In the genomic region with DNA sequence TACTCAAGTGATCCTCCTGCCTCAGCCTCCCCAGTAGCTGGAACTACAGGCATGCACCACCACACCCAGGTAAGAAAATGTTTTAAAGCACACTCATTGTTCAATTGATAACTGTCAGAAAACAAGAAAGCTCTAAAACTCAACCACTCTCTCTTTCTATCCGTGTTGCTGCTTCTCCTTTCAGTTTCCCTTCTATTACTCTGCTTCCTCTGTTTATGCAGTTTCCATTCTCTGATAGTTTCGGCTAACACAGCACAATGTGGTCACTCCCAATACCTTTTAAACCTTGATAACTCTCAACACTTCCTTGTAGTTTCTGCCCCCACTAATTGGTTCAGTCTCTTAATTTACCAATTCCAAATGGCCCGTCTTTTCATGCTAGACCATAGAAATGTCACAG, we compare ENCODE assay signal across 12 cellular contexts. TPM values are rescaled to one million over a fixed set of nuclear protein-coding genes. Genes with fewer than 3 reads are reported as not detected.
DNase-seq lines count a peak whose midpoint lies in the region; ATAC-seq and TF ChIP-seq lines count a peak whose summit lies in the region.
"Had no signal": no experiment of that assay in that cellular context is flagged by ENCODE, and none has a peak within 500 bp of the region (broad histone marks: within the 10 kb centered on the region; RNA-seq: fewer than 3 reads in every experiment).

No MANE protein-coding gene starts in this region.

- H3K27ac Mint-ChIP-seq in activated naive CD4-positive, alpha-beta T cell treated with anti-CD3 and anti-CD28 coated beads, Interleukin-2, amount 50 U/mL, for 72 hours: no peak overlapping the region
- H3K27ac Mint-ChIP-seq: H9; T-helper 1 cell treated with Interleukin-12 subunit alpha and Interleukin-12 subunit beta and Interleukin-4 antibody, amounts not matched to agents 30 μg/mL and 1 μg/mL, for 36 hours had no signal

- H3K27ac ChIP-seq in upper lobe of right lung: no peak overlapping the region

- intact Hi-C loops in upper lobe of right lung (cut with DNase I): no loop called here

- peak; percentile 49 to 75 for ATAC-seq in activated naive CD4-positive, alpha-beta T cell treated with anti-CD3 and anti-CD28 coated beads, Interleukin-2, amount 50 U/mL, for 72 hours
- ATAC-seq in HG02642 (IDR thresholded peaks at IDR 0.05; ENCODE audit: poor library complexity, unreplicated experiment): peak; percentile 98
- peak; percentile 96 for ATAC-seq in HG03575 (IDR thresholded peaks at IDR 0.05; ENCODE audit: extremely low read depth, insufficient number of reproducible peaks, low FRiP score, unreplicated experiment)
- ATAC-seq in upper lobe of right lung: peak; percentile 66

- H3K4me3 ChIP-seq in upper lobe of right lung: no peak overlapping the region
- no peak overlapping the region for H3K4me3 ChIP-seq in HAP-1

- no peak for DNase-seq in activated naive CD4-positive, alpha-beta T cell treated with anti-CD3 and anti-CD28 coated beads, Interleukin-2, amount 50 U/mL, for 72 hours (ENCODE audit: low spot score in 2 of 2)
- no peak for DNase-seq in activated naive CD4-positive, alpha-beta T cell (lab: John Stamatoyannopoulos, UW)
- DNase-seq in upper lobe of right lung (no peak), GDM1 (lab: John Stamatoyannopoulos, UW) (no peak), HAP-1 (ENCODE audit: low spot score in 2 of 2) (no peak)
- DNase-seq in stimulated activated CD4-positive, alpha-beta T cell treated with anti-CD3 and anti-CD28 coated beads, Interleukin-1b, Interleukin-23, amount 100 ng/mL, for 48 hours: no peak
- DNase-seq: H9; NCI-H2171; stimulated activated CD4-positive, alpha-beta T cell treated with anti-CD3 and anti-CD28 coated beads, Interleukin-4, amount 100 ng/mL, for 1 hour had no signal

- H3K4me1 ChIP-seq in upper lobe of right lung (no peaks in the 10 kb centered on the region), HAP-1 (no peaks in the 10 kb centered on the region; the same call in 1 of the 2 replicates)

- H3K9me3 Mint-ChIP-seq in activated naive CD4-positive, alpha-beta T cell treated with anti-CD3 and anti-CD28 coated beads, Interleukin-2, amount 50 U/mL, for 72 hours: no peaks in the 10 kb centered on the region
- H3K9me3 Mint-ChIP-seq: H9; T-helper 1 cell treated with Interleukin-12 subunit alpha and Interleukin-12 subunit beta and Interleukin-4 antibody, amounts not matched to agents 30 μg/mL and 1 μg/mL, for 36 hours had no signal

- TF ChIP-seq CTCF in upper lobe of right lung (IDR thresholded peaks at IDR 0.05): no peak

- in situ Hi-C loops in HAP-1 (cut with MboI; ENCODE audit: low sequenced_read_pairs): no loop called here

- no peaks in the 10 kb centered on the region for H3K9me3 ChIP-seq in upper lobe of right lung
- no peaks in the 10 kb centered on the region for H3K9me3 ChIP-seq in HAP-1

- H3K36me3 Mint-ChIP-seq in activated naive CD4-positive, alpha-beta T cell treated with anti-CD3 and anti-CD28 coated beads, Interleukin-2, amount 50 U/mL, for 72 hours: no peaks in the 10 kb centered on the region

- H3K27me3 ChIP-seq in upper lobe of right lung (no peaks in the 10 kb centered on the region), HAP-1 (ENCODE audit: low read depth) (peaks cover 5% of the 10 kb centered on the region; the same call in 1 of the 2 replicates)

- H3K36me3 ChIP-seq in upper lobe of right lung: no peaks in the 10 kb centered on the region
- no peaks in the 10 kb centered on the region for H3K36me3 ChIP-seq in HAP-1 (replicated peaks)

RNA-seq across cellular contexts. Expression of a gene that starts 59.2 kb away (rescaled TPM):
- 10 to 100 TPM in 1 of 2 donors, 1 to 10 TPM in 1; 7.8 to 19.2 TPM for total RNA-seq in activated naive CD4-positive, alpha-beta T cell treated with anti-CD3 and anti-CD28 coated beads, Interleukin-2, amount 50 U/mL, for 72 hours
- 3.8 TPM for total RNA-seq in upper lobe of right lung
